8 cellular contexts compared by ENCODE assay signal in the genomic region with DNA sequence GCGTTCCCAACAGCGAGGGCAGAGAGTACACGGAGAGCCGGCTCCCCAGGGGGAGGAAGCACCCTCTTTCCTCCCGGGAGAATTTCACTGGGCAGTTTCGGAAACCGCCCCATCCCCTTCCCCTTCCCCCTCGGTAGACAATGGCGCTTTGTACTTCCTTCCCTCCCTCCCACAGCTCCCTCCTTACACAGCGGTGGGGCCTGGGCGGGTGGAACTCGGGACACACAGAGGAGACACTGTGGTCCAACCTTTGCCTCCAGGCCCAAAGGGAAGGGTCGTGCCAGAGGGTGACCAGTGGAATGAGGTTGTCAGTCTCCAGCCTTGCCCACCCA. TPM values are rescaled to one million over a fixed set of nuclear protein-coding genes. Genes with fewer than 3 reads are reported as not detected.
DNase-seq lines count a peak whose midpoint lies in the region; ATAC-seq and TF ChIP-seq lines count a peak whose summit lies in the region.

No MANE protein-coding gene starts in this region.

- POLR2A ChIA-PET in activated CD4-positive, alpha-beta memory T cell treated with anti-CD3 and anti-CD28 coated beads for 36 hours (lab: Charles Lee): interaction anchor here (0.8 to 4.7 kb wide), 6 partner anchors 8 to 207 kb away, joined by 3 to 28 read pairs (median 4); a partner anchor contains a TSS

- TF ChIP-seq POLR2A in heart left ventricle (IDR thresholded peaks at IDR 0.05) (no peak), prostate gland (IDR thresholded peaks at IDR 0.05) (no peak)

- intact Hi-C loops in activated CD4-positive, alpha-beta memory T cell treated with anti-CD3 and anti-CD28 coated beads for 36 hours (cut with micrococcal nuclease): loop anchor here (2.0 to 10.0 kb wide), 5 partner anchors 21 to 145 kb away; a partner anchor contains a TSS
- intact Hi-C loops in heart left ventricle (cut with DNase I) (loop anchor here in 8 of 10 donors (1.0 to 5.0 kb wide), 7 partner anchors 67 to 147 kb away; no protein-coding TSS in a partner anchor), prostate gland (cut with DNase I) (no loop called here)

- 5 to 8% methylated on average over 10 to 13 of the region's 13 CpGs for WGBS in GM23248 (ENCODE audit: low coverage in 1 of 2, low lambda C conversion rate in 2 of 2, missing lambda C conversion rate in 2 of 2), 2 experiments
- 15 to 25% (median 19%) methylated on average over 13 of the region's 13 CpGs for WGBS in heart left ventricle, 4 donors
- WGBS in prostate gland: 5% methylated on average over 13 of the region's 13 CpGs

- peaks cover 83% of the 10 kb centered on the region for H3K79me2 ChIP-seq in GM23248 (ENCODE audit: insufficient read depth)

- peak overlapping the region; percentile 76 for H3K4me3 Mint-ChIP-seq in activated CD4-positive, alpha-beta memory T cell treated with anti-CD3 and anti-CD28 coated beads for 36 hours

- H2AFZ ChIP-seq in GM23248: peak overlapping the region; percentile 63

- H3K27me3 ChIP-seq in GM23248 (replicated peaks; ENCODE audit: insufficient read depth) (no peaks in the 10 kb centered on the region), heart left ventricle (no peaks in the 10 kb centered on the region), prostate gland (replicated peaks; ENCODE audit: insufficient read depth) (no peaks in the 10 kb centered on the region)

- peaks cover 30% of the 10 kb centered on the region for H3K4me1 Mint-ChIP-seq in activated CD4-positive, alpha-beta memory T cell treated with anti-CD3 and anti-CD28 coated beads for 36 hours (ENCODE audit: low read depth)

- H3K9me2 ChIP-seq in GM23248 (ENCODE audit: insufficient read depth): no peaks in the 10 kb centered on the region

- ATAC-seq in heart left ventricle (peak in 3 of 4 donors; percentile 1 to 18 (median 1)), HG03025 (IDR thresholded peaks at IDR 0.05; ENCODE audit: low FRiP score, unreplicated experiment) (no peak), GM21825 (IDR thresholded peaks at IDR 0.05; ENCODE audit: unreplicated experiment) (no peak)

- H3K27ac Mint-ChIP-seq in activated CD4-positive, alpha-beta memory T cell treated with anti-CD3 and anti-CD28 coated beads for 36 hours: peak overlapping the region; percentile 80

- peak in 2 of 12 donors; percentile 2 to 4 for TF ChIP-seq CTCF in heart left ventricle (IDR thresholded peaks at IDR 0.05)
- TF ChIP-seq CTCF in prostate gland (IDR thresholded peaks at IDR 0.05): no peak

- peak overlapping the region; percentile 72 for H3K4me2 ChIP-seq in GM23248 (ENCODE audit: unreplicated experiment)

- peak overlapping the region; percentile 84 for H3K27ac ChIP-seq in GM23248
- H3K27ac ChIP-seq in heart left ventricle: peak overlapping the region; percentile 89 to 99 (median 96)
- H3K27ac ChIP-seq in prostate gland: peak overlapping the region; percentile 90

- CTCF ChIA-PET in activated CD4-positive, alpha-beta memory T cell treated with anti-CD3 and anti-CD28 coated beads for 36 hours (lab: Charles Lee): interaction anchor here (0.6 to 3.8 kb wide), 31 partner anchors 8 to 451 kb away, joined by 3 to 27 read pairs (median 6); a partner anchor contains a TSS

- H3K27me3 Mint-ChIP-seq in activated CD4-positive, alpha-beta memory T cell treated with anti-CD3 and anti-CD28 coated beads for 36 hours: no peaks in the 10 kb centered on the region

- H3K4me1 ChIP-seq in GM23248 (ENCODE audit: insufficient read depth): peaks cover 28% of the 10 kb centered on the region
- H3K4me1 ChIP-seq in heart left ventricle: peaks cover 4 to 78% (median 42%) of the 10 kb centered on the region in 12 donors
- peaks cover 11% of the 10 kb centered on the region for H3K4me1 ChIP-seq in prostate gland (replicated peaks)

- H3K4me3 ChIP-seq in GM23248 (peak overlapping the region; percentile 93), heart left ventricle (peak overlapping the region; percentile 51 to 100 (median 76)), prostate gland (peak overlapping the region; percentile 47 to 62)

- H3K36me3 Mint-ChIP-seq in activated CD4-positive, alpha-beta memory T cell treated with anti-CD3 and anti-CD28 coated beads for 36 hours: no peaks in the 10 kb centered on the region

- no peaks in the 10 kb centered on the region for H3K9me3 ChIP-seq in GM23248 (ENCODE audit: low read depth)
- no peaks in the 10 kb centered on the region for H3K9me3 ChIP-seq in heart left ventricle
- H3K9me3 ChIP-seq in prostate gland: no peaks in the 10 kb centered on the region

- no peaks in the 10 kb centered on the region for H3K9me3 Mint-ChIP-seq in activated CD4-positive, alpha-beta memory T cell treated with anti-CD3 and anti-CD28 coated beads for 36 hours

- peak overlapping the region; percentile 85 for H3K9ac ChIP-seq in GM23248

- in situ Hi-C loops in GM23248 (cut with MboI): loop anchor here (10.0 kb wide), 1 partner anchor 131 kb away; no protein-coding TSS in a partner anchor

- H3F3A ChIP-seq in GM23248 (ENCODE audit: insufficient read depth): no peaks in the 10 kb centered on the region

- H4K20me1 ChIP-seq in GM23248 (ENCODE audit: insufficient read depth): no peaks in the 10 kb centered on the region

- peak; percentile 47 for DNase-seq in GM23248
- DNase-seq in activated CD4-positive, alpha-beta memory T cell treated with anti-CD3 and anti-CD28 coated beads for 36 hours: no peak
- peak; percentile 62 to 75 (median 66) for DNase-seq in heart left ventricle
- no peak for DNase-seq in prostate gland (ENCODE audit: low spot score)
- no peak for DNase-seq in SW 1271 (lab: John Stamatoyannopoulos, UW)
- DNase-seq in NCI-H2171 treated with DMSO at 0.1 percent for 48 hours (lab: John Stamatoyannopoulos, UW): no peak

- H3K36me3 ChIP-seq in GM23248 (ENCODE audit: low read depth): 0 out of 2 replicates have a peak, but pooled peaks cover 4% of the 10 kb centered on the region
- H3K36me3 ChIP-seq in heart left ventricle: peaks cover 0 to 49% (median 31%) of the 10 kb centered on the region in 9 donors
- H3K36me3 ChIP-seq in prostate gland: peaks cover 0 to 8% of the 10 kb centered on the region in 2 donors

RNA-seq across cellular contexts. Expression of a gene that starts 4.3 kb away (rescaled TPM):
- 160 and 175 TPM in 2 replicates for total RNA-seq in GM23248 (2014; rRNA removed; shearing (Covaris generic))
- polyA plus RNA-seq in GM23248 (2016; fragmentation: Nextera tagmentation; extraction: Ambion mirVana): 96.7 and 98.1 TPM in 2 replicates
- 10 to 100 TPM; 55.1 to 57.4 TPM for total RNA-seq in activated CD4-positive, alpha-beta memory T cell treated with anti-CD3 and anti-CD28 coated beads for 36 hours
- 100 to 1,000 TPM; 114 to 270 (median 167) TPM for total RNA-seq in heart left ventricle
- 100 to 1,000 TPM in 1 of 2 donors, 10 to 100 TPM in 1; 55.5 to 257 TPM for polyA plus RNA-seq in heart left ventricle
- 100 to 1,000 TPM; 200 to 209 TPM for total RNA-seq in prostate gland

RNA-seq across cellular contexts. Expression of a gene that starts 21.9 kb away (rescaled TPM):
- 216 and 268 TPM in 2 replicates for total RNA-seq in GM23248 (2014; rRNA removed; shearing (Covaris generic))
- polyA plus RNA-seq in GM23248 (2016; fragmentation: Nextera tagmentation; extraction: Ambion mirVana): 522 and 537 TPM in 2 replicates
- total RNA-seq in activated CD4-positive, alpha-beta memory T cell treated with anti-CD3 and anti-CD28 coated beads for 36 hours: 10 to 100 TPM; 14.1 to 14.3 TPM
- total RNA-seq in heart left ventricle: 100 to 1,000 TPM in 1 of 9 donors, 10 to 100 TPM in 8; 35.0 to 183 (median 52.9) TPM
- 10 to 100 TPM; 72.3 to 76.6 TPM for polyA plus RNA-seq in heart left ventricle
- 100 to 1,000 TPM; 382 to 434 TPM for total RNA-seq in prostate gland

RNA-seq across cellular contexts. Expression of a gene that starts 37.3 kb away (rescaled TPM):
- total RNA-seq in GM23248 (2014; rRNA removed; shearing (Covaris generic)): 0.13 TPM in 1 of 2 replicates, not detected in the other
- polyA plus RNA-seq in GM23248 (2016; fragmentation: Nextera tagmentation; extraction: Ambion mirVana) (0.15 and 0.26 TPM in 2 replicates), heart left ventricle (10 to 100 TPM in 1 of 2 donors, 1 to 10 TPM in 1; 9.7 to 12.9 TPM)
- under 1 TPM in 1 of 2 experiments, not detected in 1; 0.14 TPM for total RNA-seq in activated CD4-positive, alpha-beta memory T cell treated with anti-CD3 and anti-CD28 coated beads for 36 hours
- total RNA-seq in heart left ventricle (10 to 100 TPM in 8 of 9 donors, 1 to 10 TPM in 1; 8.4 to 23.1 (median 21.6) TPM), prostate gland (10 to 100 TPM; 14.4 to 33.3 TPM)

RNA-seq across cellular contexts. Expression of a gene that starts 54.8 kb away (rescaled TPM):
- total RNA-seq in GM23248 (2014; rRNA removed; shearing (Covaris generic)): not detected in 2 replicates
- polyA plus RNA-seq in GM23248 (2016; fragmentation: Nextera tagmentation; extraction: Ambion mirVana) (not detected in 2 replicates), heart left ventricle (not detected)
- not detected for total RNA-seq in activated CD4-positive, alpha-beta memory T cell treated with anti-CD3 and anti-CD28 coated beads for 36 hours
- total RNA-seq in heart left ventricle (not detected), prostate gland (1 to 10 TPM in 1 of 2 donors, under 1 TPM in 1; 0.23 to 1.5 TPM)

Comparison
In these comparisons a context has a peak if more than half of its experiments do, and no peak if none do; other contexts are left out.
1. DNase-seq: peak in GM23248 (single experiment) and heart left ventricle (5 of 5); none in activated CD4-positive, alpha-beta memory T cell treated with anti-CD3 and anti-CD28 coated beads for 36 hours (single experiment), prostate gland (single experiment), SW 1271 (0 of 2) and NCI-H2171 treated with DMSO at 0.1 percent for 48 hours (single experiment).
2. ATAC-seq: peak in heart left ventricle (3 of 4); none in HG03025 (single experiment) and GM21825 (single experiment).
3. Peak in every context shown above with its lines, with median percentiles within 50 percentile points of each other: H3K27ac ChIP-seq and H3K4me3 ChIP-seq.